In genomic region chr7:3089493-3089892, GRCh38 we compare ENCODE assay signal across 9 cellular contexts. TPM values are rescaled to one million over a fixed set of nuclear protein-coding genes. Genes with fewer than 3 reads are reported as not detected.
DNase-seq lines count a peak whose midpoint lies in the region; ATAC-seq, FAIRE-seq and TF ChIP-seq lines count a peak whose summit lies in the region.
"Had no signal": no experiment of that assay in that cellular context is flagged by ENCODE, and none has a peak within 500 bp of the region (broad histone marks: within the 10 kb centered on the region; RNA-seq: fewer than 3 reads in every experiment).

No MANE protein-coding gene starts in this region.

- H3K9me3 Mint-ChIP-seq in CD8-positive, alpha-beta memory T cell = no peaks in the 10 kb centered on the region
- peaks cover 30% of the 10 kb centered on the region for H3K9me3 Mint-ChIP-seq in HFFc6

- RAD21 ChIA-PET in GM12878 (lab: Charles Lee; ENCODE audit: unreplicated experiment) = interaction anchor here (1.2 to 4.5 kb wide), 2 partner anchors 20 to 24 kb away, joined by 4 to 38 read pairs; no protein-coding TSS in a partner anchor

- no peak for TF ChIP-seq EP300 in GM12878 (IDR thresholded peaks at IDR 0.05; ENCODE audit: borderline replicate concordance in 1 of 2, control insufficient read depth in 1 of 2, low read depth in 2 of 2, low read length in 2 of 2)

- peak; percentile 17; the same call in 1 of the 2 replicates for TF ChIP-seq RAD21 in GM12878 (IDR thresholded peaks at IDR 0.05; ENCODE audit: insufficient read depth, low read depth, low read length)

- H3K4me3 Mint-ChIP-seq in CD8-positive, alpha-beta memory T cell = peak overlapping the region in 1 of 7 donors; percentile 41
- H3K4me3 Mint-ChIP-seq in HFFc6 = no peak overlapping the region

- H3K9ac ChIP-seq in GM12878 (ENCODE audit: control insufficient read depth, insufficient read depth, low read length) = no peak overlapping the region

- H3K4me1 ChIP-seq in CD8-positive, alpha-beta memory T cell (ENCODE audit: insufficient read depth, low read length) = peaks cover 56% of the 10 kb centered on the region
- H3K4me1 ChIP-seq in GM12878 (ENCODE audit: control insufficient read depth, insufficient read depth, low read length) = peaks cover 7% of the 10 kb centered on the region

- H3K9me3 ChIP-seq in CD8-positive, alpha-beta memory T cell (ENCODE audit: low read length) = no peaks in the 10 kb centered on the region
- no peaks in the 10 kb centered on the region for H3K9me3 ChIP-seq in GM12878 (replicated peaks; ENCODE audit: control insufficient read depth, insufficient read depth, low read length)

- H2AFZ ChIP-seq in GM12878 (ENCODE audit: control insufficient read depth, low read depth, low read length) = no peak overlapping the region

- intact Hi-C loops in GM12878 (cut with micrococcal nuclease; ENCODE audit: unreplicated experiment) = no loop called here
- intact Hi-C loops in lower leg skin (cut with DNase I; ENCODE audit: low total_unique reads) = no loop called here

- TF ChIP-seq POLR2A in GM12878 (IDR thresholded peaks at IDR 0.05; ENCODE audit: low read depth, low read length) (no peak), lower leg skin (IDR thresholded peaks at IDR 0.05) (no peak)

- no peak for DNase-seq in CD8-positive, alpha-beta memory T cell
- no peak for DNase-seq in HFFc6
- DNase-seq in GM12878 (ENCODE audit: low read depth, low spot score) = no peak
- peak; percentile 16 to 26 for DNase-seq in lung microvascular endothelial cell (ENCODE audit: low read depth in 2 of 2)
- DNase-seq in GM20000 (ENCODE audit: low spot score) = no peak
- DNase-seq in lower leg skin (ENCODE audit: low spot score in 2 of 2) = no peak
- no peak for DNase-seq in pons (ENCODE audit: low spot score)

- H4K20me1 ChIP-seq in GM12878 (ENCODE audit: control insufficient read depth, insufficient read depth) = no peaks in the 10 kb centered on the region

- no peaks in the 10 kb centered on the region for H3K27me3 ChIP-seq in CD8-positive, alpha-beta memory T cell (ENCODE audit: insufficient read depth, low read length, poor library complexity, severe bottlenecking)
- no peaks in the 10 kb centered on the region for H3K27me3 ChIP-seq in GM12878 (replicated peaks in 1 of 2; ENCODE audit: control insufficient read depth in 2 of 2, insufficient read depth in 2 of 2, low read length in 1 of 2)

- ATAC-seq in GM12878 = peak; percentile 32; the same call in 2 of the 3 replicates
- ATAC-seq in GM19023 (IDR thresholded peaks at IDR 0.05; ENCODE audit: unreplicated experiment) = no peak

- H3K79me2 ChIP-seq in GM12878 (ENCODE audit: control insufficient read depth, insufficient read depth, low read length) = no peaks in the 10 kb centered on the region

- H3K27me3 Mint-ChIP-seq in CD8-positive, alpha-beta memory T cell = no peaks in the 10 kb centered on the region
- peaks cover 3% of the 10 kb centered on the region; the same call in 1 of the 2 replicates for H3K27me3 Mint-ChIP-seq in HFFc6 (ENCODE audit: insufficient read depth)

- H3K4me1 Mint-ChIP-seq in CD8-positive, alpha-beta memory T cell = peaks cover 53 to 60% (median 55%) of the 10 kb centered on the region in 3 donors
- no peaks in the 10 kb centered on the region for H3K4me1 Mint-ChIP-seq in HFFc6 (ENCODE audit: low read depth)

- no peak overlapping the region for H3K4me2 ChIP-seq in GM12878 (ENCODE audit: control insufficient read depth, insufficient read depth)

- POLR2A ChIA-PET in CD8-positive, alpha-beta memory T cell (lab: Charles Lee) = no interaction called here
- POLR2A ChIA-PET in GM12878 (lab: Charles Lee) = no interaction called here

- SMC1A ChIA-PET in GM12878 (lab: Charles Lee; ENCODE audit: uncharacterized antibody, unreplicated experiment) = interaction anchor here (0.9 to 6.7 kb wide), 2 partner anchors 23 to 316 kb away, joined by 3 to 67 read pairs; no protein-coding TSS in a partner anchor

- TF ChIP-seq CTCF in HFFc6 (IDR thresholded peaks at IDR 0.05) (peak; percentile 56), GM12878 (IDR thresholded peaks at IDR 0.05 in 2 of 3, conservative IDR thresholded peaks at IDR 0.05 in 1 of 3; ENCODE audit: control insufficient read depth in 2 of 3, extremely low read depth in 1 of 3, insufficient read depth in 1 of 3, low read depth in 3 of 3, low read length in 3 of 3) (peak; percentile 17 to 52 (median 47); a peak in 5 of 6 replicates), GM20000 (IDR thresholded peaks at IDR 0.05; ENCODE audit: extremely low read depth, missing control alignments) (no peak), lower leg skin (IDR thresholded peaks at IDR 0.05) (no peak)

- no peaks in the 10 kb centered on the region for H3K36me3 ChIP-seq in CD8-positive, alpha-beta memory T cell (ENCODE audit: insufficient read depth, low read length)
- no peaks in the 10 kb centered on the region for H3K36me3 ChIP-seq in GM12878 (ENCODE audit: control insufficient read depth in 2 of 2, insufficient read depth in 2 of 2, low read length in 1 of 2)

- H3K4me3 ChIP-seq in CD8-positive, alpha-beta memory T cell (ENCODE audit: low read length) = no peak overlapping the region
- H3K4me3 ChIP-seq in GM12878 (no peak overlapping the region), lower leg skin (ENCODE audit: low read depth, poor library complexity, severe bottlenecking) (no peak overlapping the region)
- H3K4me3 ChIP-seq: SK-N-MC had no signal

- H3K36me3 Mint-ChIP-seq in CD8-positive, alpha-beta memory T cell = no peaks in the 10 kb centered on the region
- H3K36me3 Mint-ChIP-seq in HFFc6 (ENCODE audit: low read depth) = no peaks in the 10 kb centered on the region

- in situ Hi-C loops in GM12878 (cut with MboI) = no loop called here

- FAIRE-seq in GM12878 (lab: Jason Lieb, UNC) = no peak

- CTCF ChIA-PET in CD8-positive, alpha-beta memory T cell (lab: Charles Lee) = interaction anchor here (1.3 to 5.0 kb wide), 9 partner anchors 9 to 65 kb away, joined by 4 to 44 read pairs (median 5); no protein-coding TSS in a partner anchor
- CTCF ChIA-PET in GM12878 (lab: Yijun Ruan, JAX) = interaction anchor here (0.7 to 2.0 kb wide), 5 partner anchors 9 to 65 kb away, joined by 3 to 6 read pairs (median 3); no protein-coding TSS in a partner anchor

- no peak overlapping the region for H3K27ac ChIP-seq in CD8-positive, alpha-beta memory T cell (ENCODE audit: low read depth, low read length)
- no peak overlapping the region for H3K27ac ChIP-seq in GM12878 (ENCODE audit: control insufficient read depth, insufficient read depth)
- H3K27ac ChIP-seq: SK-N-MC had no signal

- no TSS peak for BruUV-seq in GM12878 (replicated peaks; lab: Mats Ljungman, UMichigan)

- H3K27ac Mint-ChIP-seq in CD8-positive, alpha-beta memory T cell = peak overlapping the region; percentile 17 to 99 (median 80)
- H3K27ac Mint-ChIP-seq in HFFc6 = no peak overlapping the region

- 62% methylated on average over 11 of the region's 11 CpGs for whole genome bisulfite sequencing in GM12878 (ENCODE audit: insufficient coverage, insufficient replicate concordance, low lambda C conversion rate, missing lambda C conversion rate)
- 52 to 53% methylated on average over 11 of the region's 11 CpGs for WGBS in lower leg skin, 2 donors

TF ChIP-seq in GM12878, 131 proteins besides CTCF, POLR2A, EP300 and RAD21:
- TF ChIP-seq FOXK2 (IDR thresholded peaks at IDR 0.05) (no peak), SMC3 (IDR thresholded peaks at IDR 0.05; ENCODE audit: borderline replicate concordance, low read length) (0 out of 2 replicates have a peak, but pooled peaks have one; percentile 19)

RNA-seq across cellular contexts. Expression of gene CARD11, which starts 45.8 kb away (rescaled TPM):
- 10 to 100 TPM; 68.4 to 72.1 TPM for total RNA-seq in CD8-positive, alpha-beta memory T cell
- polyA plus RNA-seq in CD8-positive, alpha-beta memory T cell = 40.9 TPM
- not detected for total RNA-seq in HFFc6 (2021; fragmentation: NEBNext Ultra II Directional; extraction: Animal tissue kit (Norgen Biotek cat#: 25700))
- total RNA-seq in GM12878 (2013; cell fraction: nucleolus; rRNA removed) = 46.5 and 53.8 TPM in 2 replicates
- total RNA-seq in GM12878 (2014; rRNA removed) = 18.3 and 28.4 TPM in 2 replicates
- total RNA-seq in GM12878 (2014; rRNA removed; fragmentation: Illumina TruSeq; extraction: Trizol) = 23.5 and 28.4 TPM in 2 replicates
- total RNA-seq in GM12878 (2021) = 70.0 and 72.0 TPM in 2 replicates
- polyA plus RNA-seq in GM12878 (2011; ENCODE audit: low read depth) = 18.4 TPM
- polyA plus RNA-seq in GM12878 (2011; rRNA removed) = 19.9 and 31.2 TPM in 2 replicates
- 32.6 and 36.0 TPM in 2 replicates for polyA plus RNA-seq in GM12878 (2011; cell fraction: cytosol; rRNA removed)
- 86.8 and 97.1 TPM in 2 replicates for polyA plus RNA-seq in GM12878 (2011; cell fraction: nucleus; rRNA removed)
- polyA plus RNA-seq in GM12878 (2012) = 46.9 and 48.2 TPM in 2 replicates
- 15.2 and 32.9 TPM in 2 replicates for polyA plus RNA-seq in GM12878 (2014; fragmentation: Illumina TruSeq; extraction: Trizol)
- polyA plus RNA-seq in GM12878 (2014; fragmentation: Nextera tagmentation; extraction: Ambion mirVana) = under 1 TPM; 0.27 to 0.58 TPM
- 45.8 and 52.9 TPM in 2 replicates for polyA plus RNA-seq in GM12878 (2014; rRNA removed)
- polyA plus RNA-seq in GM12878 (2016; fragmentation: Nextera tagmentation; extraction: Ambion mirVana) = 10 to 100 TPM; 19.8 to 26.1 TPM
- 44.2 and 46.8 TPM in 2 replicates for polyA minus RNA-seq in GM12878 (2011; rRNA and poly(A)+ RNA removed)
- polyA minus RNA-seq in GM12878 (2011; cell fraction: cytosol; rRNA and poly(A)+ RNA removed) = 18.7 and 18.8 TPM in 2 replicates
- polyA minus RNA-seq in GM12878 (2011; cell fraction: nucleus; rRNA and poly(A)+ RNA removed) = 21.8 and 36.0 TPM in 2 replicates
- 2.2 and 3.1 TPM in 2 replicates for total RNA-seq in lung microvascular endothelial cell
- under 1 TPM in 2 of 4 donors, not detected in 2; 0.17 to 0.68 TPM for total RNA-seq in lower leg skin

Comparison
In these comparisons a context has a peak if more than half of its experiments do, and no peak if none do; other contexts are left out.
1. DNase-seq: peak in lung microvascular endothelial cell (2 of 2); none in CD8-positive, alpha-beta memory T cell (0 of 5), HFFc6 (single experiment), GM12878 (single experiment), GM20000 (single experiment), lower leg skin (0 of 2) and pons (single experiment).
2. CTCF ChIP-seq: peak in HFFc6 (single experiment) and GM12878 (3 of 3); none in GM20000 (single experiment) and lower leg skin (0 of 3).